In genomic region chr19:10238172-10238783, GRCh38 we compare ENCODE assay signal across 1 cellular context.
A peak's percentile ranks its signal among the peaks of the same experiment; 100 is the strongest.
TF ChIP-seq lines count a peak whose summit lies in the region.

No MANE protein-coding gene starts in this region.

TF ChIP-seq in H1, 55 proteins besides CTCF, POLR2A, EP300 and RAD21:
- no peak for TF ChIP-seq TEAD4 (IDR thresholded peaks at IDR 0.05; ENCODE audit: low read depth, low read length)
- no peak for TF ChIP-seq HDAC6 (IDR thresholded peaks at IDR 0.05; ENCODE audit: low read depth, low read length)
- TF ChIP-seq E2F6 (IDR thresholded peaks at IDR 0.05), result peak; percentile 51
- no peak for TF ChIP-seq BCL11A (IDR thresholded peaks at IDR 0.05; ENCODE audit: low read depth in 2 of 2, low read length in 2 of 2)
- TF ChIP-seq HDAC2 (IDR thresholded peaks at IDR 0.05; ENCODE audit: borderline replicate concordance in 1 of 2, low read depth in 2 of 2, low read length in 2 of 2), result no peak
- TF ChIP-seq CBX8 (IDR thresholded peaks at IDR 0.05; ENCODE audit: borderline replicate concordance, low read depth, low read length), result no peak
- TF ChIP-seq TAF7 (optimal IDR thresholded peaks at IDR 0.05; ENCODE audit: borderline replicate concordance, low read depth, low read length), result no peak
- TF ChIP-seq CHD2 (IDR thresholded peaks at IDR 0.05; ENCODE audit: low read length), result no peak
